In genomic region chr1:174700314-174700713, GRCh38 we compare ENCODE assay signal across 2 cellular contexts.
A peak's percentile ranks its signal among the peaks of the same experiment; 100 is the strongest.
TF ChIP-seq lines count a peak whose summit lies in the region.

No MANE protein-coding gene starts in this region.

TF ChIP-seq in GM23338, 12 proteins besides CTCF, POLR2A, EP300 and RAD21:
- TF ChIP-seq REST (IDR thresholded peaks at IDR 0.05; ENCODE audit: unreplicated experiment) (no peak), ZNF462 (CRISPR knock-in tag; IDR thresholded peaks at IDR 0.05) (peak; percentile 62; the same call in 1 of the 2 replicates), JUNB (IDR thresholded peaks at IDR 0.05; ENCODE audit: unreplicated experiment) (no peak)

TF ChIP-seq in WTC11, 78 proteins besides CTCF, POLR2A, EP300 and RAD21 (continued from another document):
- TF ChIP-seq, protein P1, sequence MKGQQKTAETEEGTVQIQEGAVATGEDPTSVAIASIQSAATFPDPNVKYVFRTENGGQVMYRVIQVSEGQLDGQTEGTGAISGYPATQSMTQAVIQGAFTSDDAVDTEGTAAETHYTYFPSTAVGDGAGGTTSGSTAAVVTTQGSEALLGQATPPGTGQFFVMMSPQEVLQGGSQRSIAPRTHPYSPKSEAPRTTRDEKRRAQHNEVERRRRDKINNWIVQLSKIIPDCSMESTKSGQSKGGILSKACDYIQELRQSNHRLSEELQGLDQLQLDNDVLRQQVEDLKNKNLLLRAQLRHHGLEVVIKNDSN (CRISPR knock-in tag; IDR thresholded peaks at IDR 0.05), result no peak
- TF ChIP-seq ZNF232 (CRISPR knock-in tag; IDR thresholded peaks at IDR 0.05), result no peak
- TF ChIP-seq FOXK1 (CRISPR knock-in tag; IDR thresholded peaks at IDR 0.05), result no peak
- no peak for TF ChIP-seq ZNF512 (CRISPR knock-in tag; IDR thresholded peaks at IDR 0.05; ENCODE audit: borderline replicate concordance)
- TF ChIP-seq PRRX2 (CRISPR knock-in tag; IDR thresholded peaks at IDR 0.05), result no peak
- no peak for TF ChIP-seq NFYB (CRISPR knock-in tag; conservative IDR thresholded peaks at IDR 0.05; ENCODE audit: low read depth)
- TF ChIP-seq, protein P2, sequence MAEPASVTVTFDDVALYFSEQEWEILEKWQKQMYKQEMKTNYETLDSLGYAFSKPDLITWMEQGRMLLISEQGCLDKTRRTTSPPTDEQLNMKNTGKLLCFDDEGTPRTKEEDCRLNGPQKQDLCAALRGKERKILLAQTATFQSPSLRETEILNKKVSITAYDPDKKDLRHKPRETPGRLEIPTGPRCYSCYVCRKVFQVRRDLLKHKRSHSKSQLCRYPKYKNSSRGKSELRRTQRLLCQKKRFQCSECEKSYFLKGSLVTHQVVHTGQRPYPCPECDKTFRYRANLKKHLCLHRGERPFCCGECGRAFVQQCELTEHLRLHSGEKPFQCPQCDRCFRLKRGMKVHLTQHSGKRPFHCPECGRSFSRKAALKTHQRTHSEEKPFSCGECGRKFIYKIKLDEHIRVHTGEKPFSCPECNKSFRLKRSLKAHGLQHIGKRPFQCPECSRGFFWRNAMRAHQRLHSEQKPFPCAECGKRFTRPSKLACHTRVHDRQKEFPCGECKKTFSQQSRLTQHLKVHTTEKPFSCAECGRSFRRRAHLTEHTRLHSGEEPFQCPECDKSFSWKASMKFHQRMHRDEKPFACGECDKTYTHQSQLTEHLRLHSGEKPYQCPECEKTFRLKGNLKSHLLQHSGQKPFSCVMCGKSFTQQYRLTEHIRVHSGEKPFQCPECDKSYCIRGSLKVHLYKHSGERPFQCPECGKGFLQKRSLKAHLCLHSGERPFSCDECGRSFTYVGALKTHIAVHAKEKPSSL (CRISPR knock-in tag; conservative IDR thresholded peaks at IDR 0.05), result no peak
- TF ChIP-seq ERG (CRISPR knock-in tag; IDR thresholded peaks at IDR 0.05), result no peak
- TF ChIP-seq FOXP4 (CRISPR knock-in tag; IDR thresholded peaks at IDR 0.05), result no peak
